ENCODE assay signal across 19 cellular contexts in the genomic region with DNA sequence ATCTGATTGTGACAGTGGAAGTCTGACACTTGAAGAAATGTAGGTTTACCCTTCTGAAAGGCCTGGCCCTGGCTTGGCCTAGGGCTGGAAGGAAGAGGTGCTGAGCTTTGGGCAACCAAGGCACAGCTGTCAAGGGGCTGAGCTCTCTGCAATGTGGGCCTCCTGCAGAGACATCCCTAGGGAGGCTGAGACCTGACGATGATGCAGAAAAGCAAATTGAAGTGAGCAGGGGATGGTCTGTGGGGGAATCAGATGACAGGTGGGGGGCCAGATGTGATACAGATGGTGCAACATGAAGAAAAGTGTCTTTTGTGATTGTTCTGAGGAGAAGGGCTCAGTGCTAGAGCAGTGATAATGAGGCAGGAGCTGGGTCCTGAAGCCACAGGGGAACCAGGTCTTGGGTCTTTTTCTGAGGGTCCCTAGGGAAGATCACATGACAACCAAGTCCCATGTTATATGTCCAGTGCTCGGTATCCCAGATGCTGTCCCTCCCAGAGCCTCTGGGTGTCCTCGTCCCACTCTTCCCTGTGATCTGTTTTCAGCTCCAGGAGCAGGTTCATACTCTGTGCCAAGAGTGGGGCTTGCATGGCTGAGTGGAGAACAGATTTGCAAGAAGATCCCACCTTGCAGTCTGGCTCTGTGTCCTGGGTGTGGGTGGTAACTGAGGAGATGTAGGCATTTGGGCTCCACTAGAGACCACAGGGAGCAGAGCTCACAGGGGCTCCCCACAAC.
DNase-seq lines count a peak whose midpoint lies in the region; ATAC-seq lines count a peak whose summit lies in the region.
"Had no signal": no experiment of that assay in that cellular context is flagged by ENCODE, and none has a peak within 500 bp of the region (broad histone marks: within the 10 kb centered on the region; RNA-seq: fewer than 3 reads in every experiment).

No MANE protein-coding gene starts in this region.

- no peaks in the 10 kb centered on the region for H3K9me3 Mint-ChIP-seq in central memory CD8-positive, alpha-beta T cell
- no peaks in the 10 kb centered on the region for H3K9me3 Mint-ChIP-seq in stimulated activated memory B cell treated with anti-CD40 and anti-IgM and Interleukin-4, amounts not matched to agents 10 μg/mL and 1 μg/mL and 100 μg/mL, for 72 hours
- H3K9me3 Mint-ChIP-seq: dendritic cell treated with granulocyte-macrophage colony-stimulating factor and Interleukin-4, amounts not matched to agents 40 ng/mL and 50 ng/mL, for 4 days had no signal

- peaks cover 16% of the 10 kb centered on the region for H3K4me1 Mint-ChIP-seq in central memory CD8-positive, alpha-beta T cell
- peaks cover 80% of the 10 kb centered on the region for H3K4me1 Mint-ChIP-seq in stimulated activated memory B cell treated with anti-CD40 and anti-IgM and Interleukin-4, amounts not matched to agents 10 μg/mL and 1 μg/mL and 100 μg/mL, for 72 hours

- H3K36me3 Mint-ChIP-seq in central memory CD8-positive, alpha-beta T cell (ENCODE audit: insufficient read depth) = peaks cover 5% of the 10 kb centered on the region
- no peaks in the 10 kb centered on the region for H3K36me3 Mint-ChIP-seq in stimulated activated memory B cell treated with anti-CD40 and anti-IgM and Interleukin-4, amounts not matched to agents 10 μg/mL and 1 μg/mL and 100 μg/mL, for 72 hours
- H3K36me3 Mint-ChIP-seq: activated CD8-positive, alpha-beta memory T cell treated with anti-CD3 and anti-CD28 coated beads, Interleukin-2, amount 10 ng/mL, durations not matched to agents 7 days and 5 days; CD4-positive, alpha-beta memory T cell had no signal

- DNase-seq in NCI-H2107 (lab: John Stamatoyannopoulos, UW) = peak; percentile 10
- no peak for DNase-seq in NCI-H2107 treated with DMSO at 0.1 percent for 48 hours (lab: John Stamatoyannopoulos, UW; ENCODE audit: unreplicated experiment)
- DNase-seq in NCI-H1092 treated with DMSO at 0.1 percent for 48 hours (lab: John Stamatoyannopoulos, UW) = peak; percentile 60
- no peak for DNase-seq in central memory CD8-positive, alpha-beta T cell (ENCODE audit: low spot score in 2 of 2)
- DNase-seq in NCI-H146 treated with DMSO at 0.1 percent for 48 hours (lab: John Stamatoyannopoulos, UW; ENCODE audit: unreplicated experiment) = no peak
- DNase-seq in left cardiac atrium = no peak
- DNase-seq: activated CD4-positive, CD25-positive, alpha-beta regulatory T cell treated with anti-CD3 and anti-CD28 coated beads, Interleukin-2, amount 50 U/mL, for 72 hours; activated CD8-positive, alpha-beta memory T cell treated with anti-CD3 and anti-CD28 coated beads, Interleukin-2, amount 10 ng/mL, durations not matched to agents 7 days and 5 days; esophagus squamous epithelium; heart right ventricle; mucosa of descending colon; NCI-H187 treated with DMSO at 0.1 percent for 48 hours; RPMI8226; stimulated activated CD4-positive, alpha-beta T cell treated with anti-CD3 and anti-CD28 coated beads, Interleukin-4, amount 100 ng/mL, for 4 hours; thyroid gland had no signal

- peaks cover 18% of the 10 kb centered on the region for H3K27me3 Mint-ChIP-seq in central memory CD8-positive, alpha-beta T cell
- no peaks in the 10 kb centered on the region for H3K27me3 Mint-ChIP-seq in stimulated activated memory B cell treated with anti-CD40 and anti-IgM and Interleukin-4, amounts not matched to agents 10 μg/mL and 1 μg/mL and 100 μg/mL, for 72 hours

- H3K4me3 Mint-ChIP-seq in central memory CD8-positive, alpha-beta T cell = no peak overlapping the region
- H3K4me3 Mint-ChIP-seq in stimulated activated memory B cell treated with anti-CD40 and anti-IgM and Interleukin-4, amounts not matched to agents 10 μg/mL and 1 μg/mL and 100 μg/mL, for 72 hours = no peak overlapping the region
- H3K4me3 Mint-ChIP-seq: activated CD8-positive, alpha-beta memory T cell treated with anti-CD3 and anti-CD28 coated beads, Interleukin-2, amount 10 ng/mL, durations not matched to agents 7 days and 5 days; CD4-positive, alpha-beta memory T cell; dendritic cell treated with granulocyte-macrophage colony-stimulating factor and Interleukin-4, amounts not matched to agents 40 ng/mL and 50 ng/mL, for 4 days had no signal

- no peak for ATAC-seq in central memory CD8-positive, alpha-beta T cell (replicated peaks; ENCODE audit: extremely low read depth, poor library complexity, severe bottlenecking)
- ATAC-seq in stimulated activated memory B cell treated with anti-CD40 and anti-IgM and Interleukin-4, amounts not matched to agents 10 μg/mL and 1 μg/mL and 100 μg/mL, for 72 hours = no peak
- ATAC-seq in left cardiac atrium = no peak
- ATAC-seq in GM18873 (IDR thresholded peaks at IDR 0.05; ENCODE audit: low FRiP score, unreplicated experiment) = no peak
- ATAC-seq: activated CD8-positive, alpha-beta memory T cell treated with anti-CD3 and anti-CD28 coated beads, Interleukin-2, amount 10 ng/mL, durations not matched to agents 7 days and 5 days; heart right ventricle; mucosa of descending colon had no signal

- intact Hi-C loops in left cardiac atrium (cut with DNase I) = no loop called here

- H3K27ac Mint-ChIP-seq in central memory CD8-positive, alpha-beta T cell (ENCODE audit: low read depth) = peak overlapping the region; percentile 14
- H3K27ac Mint-ChIP-seq in stimulated activated memory B cell treated with anti-CD40 and anti-IgM and Interleukin-4, amounts not matched to agents 10 μg/mL and 1 μg/mL and 100 μg/mL, for 72 hours = peak overlapping the region; percentile 87
- H3K27ac Mint-ChIP-seq: activated CD8-positive, alpha-beta memory T cell treated with anti-CD3 and anti-CD28 coated beads, Interleukin-2, amount 10 ng/mL, durations not matched to agents 7 days and 5 days; CD4-positive, alpha-beta memory T cell; dendritic cell treated with granulocyte-macrophage colony-stimulating factor and Interleukin-4, amounts not matched to agents 40 ng/mL and 50 ng/mL, for 4 days had no signal

Comparison
In these comparisons a context has a peak if more than half of its experiments do, and no peak if none do; other contexts are left out.
1. DNase-seq: peak in NCI-H2107 (single experiment) and NCI-H1092 treated with DMSO at 0.1 percent for 48 hours (single experiment); none in NCI-H2107 treated with DMSO at 0.1 percent for 48 hours (single experiment), central memory CD8-positive, alpha-beta T cell (0 of 2), NCI-H146 treated with DMSO at 0.1 percent for 48 hours (single experiment) and left cardiac atrium (single experiment).